In the genomic region with DNA sequence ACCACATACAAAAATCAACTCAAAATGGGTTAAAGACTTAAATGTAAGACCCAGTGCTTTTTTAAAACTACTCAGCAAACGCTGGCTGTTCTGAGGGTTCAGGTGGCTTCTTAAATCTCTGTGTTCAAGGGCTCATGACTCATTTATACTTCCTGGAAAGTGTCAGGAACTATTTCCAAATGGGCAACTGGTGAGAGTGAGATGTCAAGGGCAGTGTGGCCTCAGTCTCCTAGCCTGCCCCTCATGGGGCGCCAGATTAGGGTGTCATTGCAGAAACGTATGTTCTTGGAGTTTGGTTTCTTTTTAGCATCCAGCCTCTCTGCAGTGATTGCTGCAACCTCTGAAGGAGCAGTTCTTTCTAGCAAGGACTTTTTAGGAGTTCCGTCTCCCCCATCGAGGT, we compare ENCODE assay signal across 21 cellular contexts.
DNase-seq lines count a peak whose midpoint lies in the region; ATAC-seq, FAIRE-seq and TF ChIP-seq lines count a peak whose summit lies in the region.
"Had no signal": no experiment of that assay in that cellular context is flagged by ENCODE, and none has a peak within 500 bp of the region (broad histone marks: within the 10 kb centered on the region; RNA-seq: fewer than 3 reads in every experiment).

No MANE protein-coding gene starts in this region.

- H3K4me1 ChIP-seq in left ventricle myocardium inferior = peaks cover 9% of the 10 kb centered on the region
- H3K4me1 ChIP-seq: A549; BLaER1 treated with 17β-estradiol and CSF1 and Interleukin-3, amounts not matched to agents 10 nM and 100 nM; SJCRH30 had no signal

- peaks cover 29% of the 10 kb centered on the region for H3K4me1 Mint-ChIP-seq in nephron
- peaks cover 10% of the 10 kb centered on the region for H3K4me1 Mint-ChIP-seq in Calu3 (ENCODE audit: low read depth, unreplicated experiment)
- H3K4me1 Mint-ChIP-seq: CD8-positive, alpha-beta memory T cell had no signal

- DNase-seq in Right ventricle myocardium superior (no peak), left ventricle myocardium inferior (no peak), bronchial epithelial cell (ENCODE audit: low read depth) (peak; percentile 18), NCI-H2107 (lab: John Stamatoyannopoulos, UW) (no peak), GM12891 (ENCODE audit: insufficient read length, low spot score) (no peak), Calu3 (no peak)
- no peak for DNase-seq in effector CD4-positive, alpha-beta T cell
- DNase-seq: CD8-positive, alpha-beta memory T cell; H9; Kasumi-1; NCI-H1417 treated with DMSO at 0.1 percent for 48 hours; NCI-H1930; NCI-H2171; NCI-H446; NCI-H748 treated with DMSO at 0.1 percent for 48 hours; OCI-M1; RPMI8226; SJCRH30 had no signal

- H3K27me3 ChIP-seq in left ventricle myocardium inferior (ENCODE audit: low read depth) (no peaks in the 10 kb centered on the region), bronchial epithelial cell (ENCODE audit: control insufficient read depth, insufficient read depth, low read length) (no peaks in the 10 kb centered on the region)
- H3K27me3 ChIP-seq: SJCRH30 had no signal

- no peaks in the 10 kb centered on the region for H3K36me3 ChIP-seq in left ventricle myocardium inferior
- H3K36me3 ChIP-seq in bronchial epithelial cell (ENCODE audit: control insufficient read depth, insufficient read depth, low read length) = no peaks in the 10 kb centered on the region
- H3K36me3 ChIP-seq: BLaER1 treated with 17β-estradiol and CSF1 and Interleukin-3, amounts not matched to agents 10 nM and 100 nM; SJCRH30 had no signal

- H3K36me3 Mint-ChIP-seq in nephron (ENCODE audit: low read depth) (no peaks in the 10 kb centered on the region), Calu3 (ENCODE audit: insufficient read depth, unreplicated experiment) (no peaks in the 10 kb centered on the region)
- H3K36me3 Mint-ChIP-seq: CD8-positive, alpha-beta memory T cell had no signal

- H3K27ac ChIP-seq in left ventricle myocardium inferior (replicated peaks) = no peak overlapping the region
- H3K27ac ChIP-seq: A549; BLaER1 treated with 17β-estradiol and CSF1 and Interleukin-3, amounts not matched to agents 10 nM and 100 nM; SJCRH30 had no signal

- H3K4me3 Mint-ChIP-seq in nephron (no peak overlapping the region), Calu3 (ENCODE audit: low read depth, unreplicated experiment) (no peak overlapping the region)
- H3K4me3 Mint-ChIP-seq: CD8-positive, alpha-beta memory T cell; H9 had no signal

- TF ChIP-seq CTCF in left ventricle myocardium inferior (IDR thresholded peaks at IDR 0.05; ENCODE audit: borderline replicate concordance) = no peak
- TF ChIP-seq CTCF in bronchial epithelial cell (IDR thresholded peaks at IDR 0.05; ENCODE audit: insufficient read depth, low read length, severe bottlenecking) = no peak
- no peak for TF ChIP-seq CTCF in nephron (IDR thresholded peaks at IDR 0.05; ENCODE audit: unreplicated experiment in 3 of 3)
- no peak for TF ChIP-seq CTCF in Calu3 (IDR thresholded peaks at IDR 0.05; ENCODE audit: unreplicated experiment)

- intact Hi-C loops in Right ventricle myocardium superior (cut with DNase I) (loop anchor here (10.0 kb wide), 1 partner anchor 197 kb away; no protein-coding TSS in a partner anchor), left ventricle myocardium inferior (cut with micrococcal nuclease) (loop anchor here (10.0 kb wide), 2 partner anchors 197 to 1003 kb away; no protein-coding TSS in a partner anchor), Calu3 (cut with micrococcal nuclease; ENCODE audit: unreplicated experiment) (loop anchor here (5.0 kb wide), 1 partner anchor 230 kb away; no protein-coding TSS in a partner anchor)

- no TSS peak for BruUV-seq in Calu3 (replicated peaks; lab: Mats Ljungman, UMichigan)

- H3K27ac Mint-ChIP-seq in nephron (peak overlapping the region in 2 of 3 experiments; percentile 2 to 39), Calu3 (ENCODE audit: unreplicated experiment) (no peak overlapping the region)
- H3K27ac Mint-ChIP-seq: CD8-positive, alpha-beta memory T cell; H9 had no signal

- H3K9me3 Mint-ChIP-seq in nephron (no peaks in the 10 kb centered on the region), Calu3 (ENCODE audit: low read depth, unreplicated experiment) (no peaks in the 10 kb centered on the region)
- H3K9me3 Mint-ChIP-seq: H9 had no signal

- H3K4me3 ChIP-seq in left ventricle myocardium inferior = no peak overlapping the region
- no peak overlapping the region for H3K4me3 ChIP-seq in bronchial epithelial cell (ENCODE audit: low read depth, low read length)
- H3K4me3 ChIP-seq: A549; BLaER1 treated with 17β-estradiol and CSF1 and Interleukin-3, amounts not matched to agents 10 nM and 100 nM; SJCRH30 had no signal

- no peak for FAIRE-seq in bronchial epithelial cell (lab: Jason Lieb, UNC)
- FAIRE-seq in GM12891 (lab: Jason Lieb, UNC) = no peak
- FAIRE-seq: A549 had no signal

- CTCF ChIA-PET in Calu3 (lab: Charles Lee) = no interaction called here

- no peaks in the 10 kb centered on the region for H3K9me3 ChIP-seq in left ventricle myocardium inferior (replicated peaks)
- H3K9me3 ChIP-seq: A549; BLaER1 treated with 17β-estradiol and CSF1 and Interleukin-3, amounts not matched to agents 10 nM and 100 nM; SJCRH30 had no signal

- TF ChIP-seq POLR2A in GM12891 (IDR thresholded peaks at IDR 0.05; ENCODE audit: low read depth, low read length) = no peak

- peak; percentile 33 for ATAC-seq in Right ventricle myocardium superior (ENCODE audit: poor library complexity)
- ATAC-seq: A549 had no signal

- H3K27me3 Mint-ChIP-seq in nephron (ENCODE audit: low read depth) (peaks cover 4% of the 10 kb centered on the region), Calu3 (ENCODE audit: unreplicated experiment) (no peaks in the 10 kb centered on the region)

TF ChIP-seq in GM12891, 5 proteins besides CTCF, POLR2A, EP300 and RAD21:
- TF ChIP-seq SPI1 (IDR thresholded peaks at IDR 0.05; ENCODE audit: low read depth, low read length) = no peak
